19 cellular contexts compared by ENCODE assay signal in genomic region chr5:16564468-16564867, GRCh38. TPM values are rescaled to one million over a fixed set of nuclear protein-coding genes. Genes with fewer than 3 reads are reported as not detected.
DNase-seq lines count a peak whose midpoint lies in the region; ATAC-seq and TF ChIP-seq lines count a peak whose summit lies in the region.
"Had no signal": no experiment of that assay in that cellular context is flagged by ENCODE, and none has a peak within 500 bp of the region (broad histone marks: within the 10 kb centered on the region; RNA-seq: fewer than 3 reads in every experiment).

No MANE protein-coding gene starts in this region.

- no peaks in the 10 kb centered on the region for H3K9me3 Mint-ChIP-seq in activated CD4-positive, alpha-beta T cell treated with anti-CD3 and anti-CD28 coated beads, Interleukin-2, amount 10 ng/mL, durations not matched to agents 7 days and 5 days
- H3K9me3 Mint-ChIP-seq in brain = peaks cover 0 to 2% (median 0%) of the 10 kb centered on the region in 5 experiments
- H3K9me3 Mint-ChIP-seq in activated naive CD4-positive, alpha-beta T cell treated with anti-CD3 and anti-CD28 coated beads, Interleukin-2, amount 10 ng/mL, durations not matched to agents 7 days and 5 days = no peaks in the 10 kb centered on the region
- H3K9me3 Mint-ChIP-seq: CD4-positive, alpha-beta memory T cell had no signal

- no peak for DNase-seq in activated CD4-positive, alpha-beta T cell treated with anti-CD3 and anti-CD28 coated beads, Interleukin-2, amount 10 ng/mL, durations not matched to agents 7 days and 5 days
- DNase-seq in activated CD4-positive, alpha-beta T cell treated with anti-CD3 and anti-CD28 coated beads for 1 hour = no peak
- DNase-seq in right atrium auricular region (ENCODE audit: low spot score) = no peak
- DNase-seq in superior temporal gyrus (ENCODE audit: extremely low spot score) = peak; percentile 53
- no peak for DNase-seq in activated gamma-delta T cell treated with Interleukin-2 at 50 U/mL for 16 hours
- DNase-seq in activated naive CD4-positive, alpha-beta T cell treated with anti-CD3 and anti-CD28 coated beads, Interleukin-2, amount 10 ng/mL, durations not matched to agents 7 days and 5 days = no peak
- DNase-seq: Calu3; CD4-positive, alpha-beta memory T cell; GOT3; NCI-H1105; NCI-H1694; NCI-H748 treated with DMSO at 0.1 percent for 48 hours; OCI-M1; SIG-M5 had no signal

- H3K27ac ChIP-seq in right atrium auricular region = peak overlapping the region; percentile 43 to 63

- CTCF ChIA-PET in activated CD4-positive, alpha-beta T cell treated with anti-CD3 and anti-CD28 coated beads, Interleukin-2, amount 10 ng/mL, durations not matched to agents 7 days and 5 days (lab: Charles Lee) = no interaction called here
- CTCF ChIA-PET in activated naive CD4-positive, alpha-beta T cell treated with anti-CD3 and anti-CD28 coated beads, Interleukin-2, amount 10 ng/mL, durations not matched to agents 7 days and 5 days (lab: Charles Lee) = no interaction called here

- H3K27me3 Mint-ChIP-seq in activated CD4-positive, alpha-beta T cell treated with anti-CD3 and anti-CD28 coated beads, Interleukin-2, amount 10 ng/mL, durations not matched to agents 7 days and 5 days = no peaks in the 10 kb centered on the region
- H3K27me3 Mint-ChIP-seq in brain = no peaks in the 10 kb centered on the region
- no peaks in the 10 kb centered on the region for H3K27me3 Mint-ChIP-seq in activated naive CD4-positive, alpha-beta T cell treated with anti-CD3 and anti-CD28 coated beads, Interleukin-2, amount 10 ng/mL, durations not matched to agents 7 days and 5 days
- H3K27me3 Mint-ChIP-seq: CD4-positive, alpha-beta memory T cell had no signal

- H3K4me1 ChIP-seq in right atrium auricular region = peaks cover 0 to 18% of the 10 kb centered on the region in 2 donors

- ATAC-seq in HG03520 (IDR thresholded peaks at IDR 0.05; ENCODE audit: unreplicated experiment) = no peak
- ATAC-seq: HCT116, K562, SK-N-SH treated with all-trans-retinoic acid at 6 μM for 48 hours had no signal

- H3K27me3 ChIP-seq in right atrium auricular region = no peaks in the 10 kb centered on the region

- no peaks in the 10 kb centered on the region for H3K9me3 ChIP-seq in right atrium auricular region

- no peak overlapping the region for H3K4me3 Mint-ChIP-seq in activated CD4-positive, alpha-beta T cell treated with anti-CD3 and anti-CD28 coated beads, Interleukin-2, amount 10 ng/mL, durations not matched to agents 7 days and 5 days
- H3K4me3 Mint-ChIP-seq in brain = no peak overlapping the region
- no peak overlapping the region for H3K4me3 Mint-ChIP-seq in activated naive CD4-positive, alpha-beta T cell treated with anti-CD3 and anti-CD28 coated beads, Interleukin-2, amount 10 ng/mL, durations not matched to agents 7 days and 5 days
- H3K4me3 Mint-ChIP-seq: CD4-positive, alpha-beta memory T cell had no signal

- H3K4me1 Mint-ChIP-seq in activated CD4-positive, alpha-beta T cell treated with anti-CD3 and anti-CD28 coated beads, Interleukin-2, amount 10 ng/mL, durations not matched to agents 7 days and 5 days = peaks cover 10% of the 10 kb centered on the region
- peaks cover 29% of the 10 kb centered on the region for H3K4me1 Mint-ChIP-seq in brain
- peaks cover 12% of the 10 kb centered on the region for H3K4me1 Mint-ChIP-seq in activated naive CD4-positive, alpha-beta T cell treated with anti-CD3 and anti-CD28 coated beads, Interleukin-2, amount 10 ng/mL, durations not matched to agents 7 days and 5 days

- POLR2A ChIA-PET in activated CD4-positive, alpha-beta T cell treated with anti-CD3 and anti-CD28 coated beads, Interleukin-2, amount 10 ng/mL, durations not matched to agents 7 days and 5 days (lab: Charles Lee) = no interaction called here

- TF ChIP-seq CTCF in brain (conservative IDR thresholded peaks at IDR 0.05) (no peak), right atrium auricular region (IDR thresholded peaks at IDR 0.05) (no peak)

- no peak overlapping the region for H3K4me3 ChIP-seq in right atrium auricular region
- H3K4me3 ChIP-seq: K562 had no signal

- peak overlapping the region; percentile 10 for H3K27ac Mint-ChIP-seq in activated CD4-positive, alpha-beta T cell treated with anti-CD3 and anti-CD28 coated beads, Interleukin-2, amount 10 ng/mL, durations not matched to agents 7 days and 5 days
- H3K27ac Mint-ChIP-seq in brain = peak overlapping the region in 4 of 5 experiments; percentile 2 to 26 (median 12)
- H3K27ac Mint-ChIP-seq in activated naive CD4-positive, alpha-beta T cell treated with anti-CD3 and anti-CD28 coated beads, Interleukin-2, amount 10 ng/mL, durations not matched to agents 7 days and 5 days = no peak overlapping the region

- H3K36me3 ChIP-seq in right atrium auricular region = no peaks in the 10 kb centered on the region

- peaks cover 41% of the 10 kb centered on the region for H3K36me3 Mint-ChIP-seq in activated CD4-positive, alpha-beta T cell treated with anti-CD3 and anti-CD28 coated beads, Interleukin-2, amount 10 ng/mL, durations not matched to agents 7 days and 5 days (ENCODE audit: low read depth)
- peaks cover 15% of the 10 kb centered on the region for H3K36me3 Mint-ChIP-seq in brain
- peaks cover 45% of the 10 kb centered on the region for H3K36me3 Mint-ChIP-seq in activated naive CD4-positive, alpha-beta T cell treated with anti-CD3 and anti-CD28 coated beads, Interleukin-2, amount 10 ng/mL, durations not matched to agents 7 days and 5 days

RNA-seq across cellular contexts. Expression of gene RETREG1, which starts 52.3 kb away (rescaled TPM):
- total RNA-seq in activated CD4-positive, alpha-beta T cell treated with anti-CD3 and anti-CD28 coated beads, Interleukin-2, amount 10 ng/mL, durations not matched to agents 7 days and 5 days = 10 to 100 TPM; 48.4 to 50.5 TPM
- polyA plus RNA-seq in brain (ENCODE audit: insufficient read depth, low read depth, low replicate concordance) = 34.4 TPM
- 100 to 1,000 TPM; 102 to 180 TPM for total RNA-seq in right atrium auricular region
